Comparison of ENCODE assay signal across 13 cellular contexts in genomic region chr4:139986621-139987510, GRCh38.
DNase-seq lines count a peak whose midpoint lies in the region; ATAC-seq and TF ChIP-seq lines count a peak whose summit lies in the region.
"Had no signal": no experiment of that assay in that cellular context is flagged by ENCODE, and none has a peak within 500 bp of the region (broad histone marks: within the 10 kb centered on the region; RNA-seq: fewer than 3 reads in every experiment).

No MANE protein-coding gene starts in this region.

- H3K4me3 ChIP-seq in heart right ventricle (no peak overlapping the region), right atrium auricular region (no peak overlapping the region), mesodermal cell (ENCODE audit: extremely low read depth, insufficient read depth, low read length, poor library complexity, severe bottlenecking) (no peak overlapping the region), tibial artery (no peak overlapping the region), PC-9 (no peak overlapping the region)
- H3K4me3 ChIP-seq: GM23338 had no signal

- no peaks in the 10 kb centered on the region for H3K9me3 ChIP-seq in heart right ventricle
- H3K9me3 ChIP-seq in right atrium auricular region: no peaks in the 10 kb centered on the region
- H3K9me3 ChIP-seq in mesodermal cell (ENCODE audit: control insufficient read depth, low read length): peaks cover 3% of the 10 kb centered on the region
- no peaks in the 10 kb centered on the region for H3K9me3 ChIP-seq in tibial artery
- H3K9me3 ChIP-seq in PC-9 (ENCODE audit: insufficient read depth, low read depth): no peaks in the 10 kb centered on the region

- ATAC-seq in heart right ventricle: peak in 7 of 8 donors; percentile 28 to 75 (median 66)
- ATAC-seq: GM23338, Panc1 had no signal

- H3K27ac ChIP-seq in heart right ventricle (peak overlapping the region in 4 of 10 donors; percentile 32 to 38 (median 35)), right atrium auricular region (no peak overlapping the region), mesodermal cell (ENCODE audit: low read depth, low read length, severe bottlenecking) (peak overlapping the region; percentile 33), tibial artery (peak overlapping the region; percentile 60 to 74), PC-9 (no peak overlapping the region)
- H3K27ac ChIP-seq: foreskin keratinocyte had no signal

- whole genome bisulfite sequencing in heart right ventricle, 2 donors: 56 to 63% methylated on average over 13 of the region's 13 CpGs
- WGBS in mesodermal cell (ENCODE audit: insufficient coverage in 2 of 2), 2 experiments: 95 to 97% methylated on average over 8 of the region's 13 CpGs

- CTCF ChIA-PET in PC-9 (lab: Charles Lee): no interaction called here

- H3F3A ChIP-seq in PC-9 (ENCODE audit: insufficient read depth, low read depth): no peaks in the 10 kb centered on the region

- no peaks in the 10 kb centered on the region for H4K20me1 ChIP-seq in PC-9 (ENCODE audit: insufficient read depth)

- H3K36me3 ChIP-seq in heart right ventricle: no peaks in the 10 kb centered on the region
- H3K36me3 ChIP-seq in right atrium auricular region: no peaks in the 10 kb centered on the region
- no peaks in the 10 kb centered on the region for H3K36me3 ChIP-seq in mesodermal cell (ENCODE audit: control insufficient read depth, insufficient read depth, low read length)
- H3K36me3 ChIP-seq in tibial artery: no peaks in the 10 kb centered on the region
- no peaks in the 10 kb centered on the region for H3K36me3 ChIP-seq in PC-9 (ENCODE audit: low read depth)

- no peak overlapping the region for H2AFZ ChIP-seq in PC-9
- H2AFZ ChIP-seq: GM23338 had no signal

- BruUV-seq in PC-9 (replicated peaks; lab: Mats Ljungman, UMichigan): no TSS peak

- no peak overlapping the region for H3K4me2 ChIP-seq in PC-9
- H3K4me2 ChIP-seq: GM23338 had no signal

- DNase-seq in heart right ventricle: no peak
- DNase-seq in right atrium auricular region (ENCODE audit: low spot score): no peak
- peak; percentile 44 for DNase-seq in cerebellar cortex (ENCODE audit: low spot score)
- no peak for DNase-seq in tibial artery
- DNase-seq in dermis blood vessel endothelial cell: no peak
- DNase-seq in PC-9: no peak
- DNase-seq in cerebellum (ENCODE audit: low spot score): no peak
- DNase-seq: activated gamma-delta T cell, naive B cell had no signal

- no peak for TF ChIP-seq CTCF in heart right ventricle (IDR thresholded peaks at IDR 0.05)
- TF ChIP-seq CTCF in right atrium auricular region (IDR thresholded peaks at IDR 0.05): no peak
- no peak for TF ChIP-seq CTCF in tibial artery (IDR thresholded peaks at IDR 0.05)
- no peak for TF ChIP-seq CTCF in PC-9 (conservative IDR thresholded peaks at IDR 0.05)

- peaks cover 25% of the 10 kb centered on the region for H3K79me2 ChIP-seq in PC-9 (ENCODE audit: low read depth)

- intact Hi-C loops in heart right ventricle (cut with DNase I): no loop called here
- intact Hi-C loops in tibial artery (cut with DNase I; ENCODE audit: low total_unique reads): no loop called here
- intact Hi-C loops in PC-9 (cut with micrococcal nuclease; ENCODE audit: unreplicated experiment): loop anchor here (5.0 kb wide), 1 partner anchor 245 kb away; no protein-coding TSS in a partner anchor

- H3K9me2 ChIP-seq in PC-9 (ENCODE audit: insufficient read depth): no peaks in the 10 kb centered on the region

- POLR2A ChIA-PET in PC-9 (lab: Charles Lee; ENCODE audit: unreplicated experiment): no interaction called here

- H3K27me3 ChIP-seq in heart right ventricle (no peaks in the 10 kb centered on the region), right atrium auricular region (no peaks in the 10 kb centered on the region), tibial artery (no peaks in the 10 kb centered on the region), PC-9 (ENCODE audit: insufficient read depth, low read depth) (no peaks in the 10 kb centered on the region)
- H3K27me3 ChIP-seq: foreskin keratinocyte had no signal

- H3K4me1 ChIP-seq in heart right ventricle (peaks cover 0 to 51% (median 30%) of the 10 kb centered on the region in 9 donors), right atrium auricular region (peaks cover 0 to 19% of the 10 kb centered on the region in 2 donors), mesodermal cell (ENCODE audit: control insufficient read depth, insufficient read depth, low read length, poor library complexity, severe bottlenecking) (peaks cover 26% of the 10 kb centered on the region), tibial artery (peaks cover 0 to 67% (median 38%) of the 10 kb centered on the region in 4 donors), PC-9 (replicated peaks; ENCODE audit: insufficient read depth) (peaks cover 13% of the 10 kb centered on the region)

Comparison
In these comparisons a context has a peak if more than half of its experiments do, and no peak if none do; other contexts are left out.
1. H3K27ac ChIP-seq: peak in mesodermal cell (single experiment) and tibial artery (2 of 2); none in right atrium auricular region (0 of 2) and PC-9 (single experiment).